In the genomic region with DNA sequence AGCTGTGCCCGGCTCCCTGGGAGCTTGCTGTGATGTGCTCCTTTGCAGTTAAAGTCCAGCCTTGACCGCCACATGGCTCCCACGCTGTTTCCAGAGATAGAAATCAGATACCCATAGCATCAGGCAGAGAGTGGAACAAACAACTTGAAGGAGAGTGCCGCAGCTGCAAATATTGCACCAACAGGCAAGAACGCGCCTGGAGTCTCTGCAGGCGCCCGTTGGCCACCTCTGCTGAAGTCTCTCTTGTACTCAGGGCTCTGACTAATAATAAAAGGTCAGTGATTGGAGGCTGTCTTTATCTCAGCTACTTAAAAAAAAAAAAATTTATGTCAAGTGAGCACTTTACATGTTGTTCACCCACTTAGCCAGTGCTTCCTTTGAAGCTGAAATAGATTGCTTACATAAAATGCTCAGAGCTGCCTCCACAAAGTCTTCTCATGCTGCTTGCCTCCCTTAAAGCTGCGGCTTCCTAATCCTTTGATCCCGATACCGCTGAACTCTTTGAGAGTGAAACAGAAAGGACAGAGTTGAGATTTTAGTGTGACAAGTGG, we compare ENCODE assay signal across 12 cellular contexts. TPM values are rescaled to one million over a fixed set of nuclear protein-coding genes. Genes with fewer than 3 reads are reported as not detected.
DNase-seq lines count a peak whose midpoint lies in the region; ATAC-seq, FAIRE-seq and TF ChIP-seq lines count a peak whose summit lies in the region.
"Had no signal": no experiment of that assay in that cellular context is flagged by ENCODE, and none has a peak within 500 bp of the region (broad histone marks: within the 10 kb centered on the region; RNA-seq: fewer than 3 reads in every experiment).

No MANE protein-coding gene starts in this region.

- H3K4me3 ChIP-seq in small intestine (ENCODE audit: low read depth in 1 of 2, low read length in 2 of 2) (peak overlapping the region in 1 of 2 donors; percentile 10), ascending aorta (no peak overlapping the region)

- intact Hi-C loops in left cardiac atrium (cut with DNase I) (no loop called here), ascending aorta (cut with DNase I) (no loop called here)
- intact Hi-C loops in activated CD8-positive, alpha-beta T cell treated with anti-CD3 and anti-CD28 coated beads for 36 hours (cut with micrococcal nuclease), result no loop called here

- FAIRE-seq in RCC 7860 (lab: Jason Lieb, UNC) (no peak), small intestine (lab: Jason Lieb, UNC) (no peak)
- FAIRE-seq: A204.1, bronchial epithelial cell had no signal

- H3K36me3 Mint-ChIP-seq in activated CD8-positive, alpha-beta T cell treated with anti-CD3 and anti-CD28 coated beads for 36 hours (ENCODE audit: low read depth), result no peaks in the 10 kb centered on the region

- H3K27me3 ChIP-seq in small intestine (ENCODE audit: control insufficient read depth in 2 of 2, insufficient read depth in 2 of 2, low read length in 2 of 2) (peaks cover 0 to 1% of the 10 kb centered on the region in 2 donors), ascending aorta (no peaks in the 10 kb centered on the region)

- no peaks in the 10 kb centered on the region for H3K9me3 Mint-ChIP-seq in activated CD8-positive, alpha-beta T cell treated with anti-CD3 and anti-CD28 coated beads for 36 hours
- H3K9me3 Mint-ChIP-seq: activated CD4-positive, alpha-beta memory T cell treated with anti-CD3 and anti-CD28 coated beads, Interleukin-2, amount 10 ng/mL, durations not matched to agents 7 days and 5 days had no signal

- POLR2A ChIA-PET in activated CD8-positive, alpha-beta T cell treated with anti-CD3 and anti-CD28 coated beads for 36 hours (lab: Charles Lee), result no interaction called here

- H3K9me3 ChIP-seq in small intestine (ENCODE audit: control insufficient read depth, low read depth) (no peaks in the 10 kb centered on the region), ascending aorta (no peaks in the 10 kb centered on the region)

- H3K27ac ChIP-seq in small intestine (ENCODE audit: low read depth in 1 of 2, low read length in 1 of 2), result no peak overlapping the region
- H3K27ac ChIP-seq in ascending aorta, result no peak overlapping the region

- CTCF ChIA-PET in activated CD8-positive, alpha-beta T cell treated with anti-CD3 and anti-CD28 coated beads for 36 hours (lab: Charles Lee), result no interaction called here

- no peak overlapping the region for H3K27ac Mint-ChIP-seq in activated CD8-positive, alpha-beta T cell treated with anti-CD3 and anti-CD28 coated beads for 36 hours
- H3K27ac Mint-ChIP-seq: activated CD4-positive, alpha-beta memory T cell treated with anti-CD3 and anti-CD28 coated beads, Interleukin-2, amount 10 ng/mL, durations not matched to agents 7 days and 5 days had no signal

- TF ChIP-seq CTCF in ascending aorta (IDR thresholded peaks at IDR 0.05), result no peak
- no peak for TF ChIP-seq CTCF in activated CD8-positive, alpha-beta T cell treated with anti-CD3 and anti-CD28 coated beads for 36 hours (IDR thresholded peaks at IDR 0.05)

- no peaks in the 10 kb centered on the region for H3K4me1 Mint-ChIP-seq in activated CD8-positive, alpha-beta T cell treated with anti-CD3 and anti-CD28 coated beads for 36 hours (ENCODE audit: low read depth)
- H3K4me1 Mint-ChIP-seq: activated CD4-positive, alpha-beta memory T cell treated with anti-CD3 and anti-CD28 coated beads, Interleukin-2, amount 10 ng/mL, durations not matched to agents 7 days and 5 days had no signal

- H3K4me1 ChIP-seq in small intestine (ENCODE audit: control insufficient read depth in 2 of 2, insufficient read depth in 1 of 2, low read depth in 1 of 2, low read length in 1 of 2), result no peaks in the 10 kb centered on the region
- no peaks in the 10 kb centered on the region for H3K4me1 ChIP-seq in ascending aorta

- H3K36me3 ChIP-seq in small intestine (ENCODE audit: control insufficient read depth in 2 of 2, insufficient read depth in 2 of 2, low read length in 2 of 2), result no peaks in the 10 kb centered on the region
- no peaks in the 10 kb centered on the region for H3K36me3 ChIP-seq in ascending aorta

- no peak overlapping the region for H3K4me3 Mint-ChIP-seq in activated CD8-positive, alpha-beta T cell treated with anti-CD3 and anti-CD28 coated beads for 36 hours
- H3K4me3 Mint-ChIP-seq: activated CD4-positive, alpha-beta memory T cell treated with anti-CD3 and anti-CD28 coated beads, Interleukin-2, amount 10 ng/mL, durations not matched to agents 7 days and 5 days had no signal

- DNase-seq in NCI-H2171 treated with DMSO at 0.1 percent for 48 hours (lab: John Stamatoyannopoulos, UW), result peak; percentile 55
- no peak for DNase-seq in NCI-H2171 (lab: John Stamatoyannopoulos, UW)
- DNase-seq in RCC 7860 (ENCODE audit: low spot score), result peak; percentile 29
- no peak for DNase-seq in left cardiac atrium
- peak; percentile 61 for DNase-seq in small intestine
- DNase-seq in HuH-7 (ENCODE audit: low spot score), result no peak
- no peak for DNase-seq in ascending aorta (ENCODE audit: low spot score in 2 of 2)
- no peak for DNase-seq in activated CD8-positive, alpha-beta T cell treated with anti-CD3 and anti-CD28 coated beads for 36 hours
- DNase-seq: activated CD4-positive, alpha-beta memory T cell treated with anti-CD3 and anti-CD28 coated beads, Interleukin-2, amount 10 ng/mL, durations not matched to agents 7 days and 5 days; nucleus accumbens had no signal

- H3K27me3 Mint-ChIP-seq in activated CD8-positive, alpha-beta T cell treated with anti-CD3 and anti-CD28 coated beads for 36 hours, result no peaks in the 10 kb centered on the region
- H3K27me3 Mint-ChIP-seq: activated CD4-positive, alpha-beta memory T cell treated with anti-CD3 and anti-CD28 coated beads, Interleukin-2, amount 10 ng/mL, durations not matched to agents 7 days and 5 days had no signal

- WGBS in small intestine, 3 donors, result 14 to 57% (median 36%) methylated on average over 11 of the region's 11 CpGs

- peak; percentile 46 to 67 for ATAC-seq in left cardiac atrium
- no peak for ATAC-seq in activated CD8-positive, alpha-beta T cell treated with anti-CD3 and anti-CD28 coated beads for 36 hours

RNA-seq across cellular contexts. Expression of gene TENM3, which starts 30.9 kb away (rescaled TPM):
- total RNA-seq in left cardiac atrium (1 to 10 TPM; 6.6 to 9.2 TPM), ascending aorta (2.8 TPM)
- polyA plus RNA-seq in small intestine, result 1 to 10 TPM in 1 of 3 donors, under 1 TPM in 2; 0.45 to 1.6 (median 0.64) TPM
- not detected for total RNA-seq in activated CD8-positive, alpha-beta T cell treated with anti-CD3 and anti-CD28 coated beads for 36 hours
- total RNA-seq: activated CD4-positive, alpha-beta memory T cell treated with anti-CD3 and anti-CD28 coated beads, Interleukin-2, amount 10 ng/mL, durations not matched to agents 7 days and 5 days had no signal

Comparison
In these comparisons a context has a peak if more than half of its experiments do, and no peak if none do; other contexts are left out.
1. DNase-seq: peak in NCI-H2171 treated with DMSO at 0.1 percent for 48 hours (single experiment), RCC 7860 (single experiment) and small intestine (single experiment); none in NCI-H2171 (single experiment), left cardiac atrium (single experiment), HuH-7 (single experiment), ascending aorta (0 of 2) and activated CD8-positive, alpha-beta T cell treated with anti-CD3 and anti-CD28 coated beads for 36 hours (single experiment).